In genomic region chr1:207807395-207808321, GRCh38 we compare ENCODE assay signal across 8 cellular contexts. TPM values are rescaled to one million over a fixed set of nuclear protein-coding genes. Genes with fewer than 3 reads are reported as not detected.
DNase-seq lines count a peak whose midpoint lies in the region; ATAC-seq and TF ChIP-seq lines count a peak whose summit lies in the region.

No MANE protein-coding gene starts in this region.

- intact Hi-C loops in Right ventricle myocardium inferior (cut with DNase I) (no loop called here), cardiac septum (cut with DNase I) (loop anchor here (5.0 kb wide), 1 partner anchor 55 kb away; the partner anchor contains the start of gene CD46), ascending aorta (cut with DNase I) (loop anchor here (1.0 to 10.0 kb wide), 3 partner anchors 9 to 1303 kb away; partner anchors contain the start of genes CD46 and RASSF5), lower lobe of right lung (cut with DNase I) (no loop called here), uterus (cut with DNase I; ENCODE audit: low total_unique reads) (no loop called here)

- H3K4me1 ChIP-seq in ascending aorta (peaks cover 42 to 84% of the 10 kb centered on the region in 2 donors), lower lobe of right lung (peaks cover 100% of the 10 kb centered on the region), uterus (peaks cover 22 to 24% of the 10 kb centered on the region in 2 donors)

- ATAC-seq in Right ventricle myocardium inferior: peak; percentile 39
- peak; percentile 61 for ATAC-seq in lower lobe of right lung
- ATAC-seq in GM19452 (IDR thresholded peaks at IDR 0.05; ENCODE audit: unreplicated experiment): no peak

- H3K36me3 ChIP-seq in ascending aorta: peaks cover 78 to 95% of the 10 kb centered on the region in 2 donors
- H3K36me3 ChIP-seq in lower lobe of right lung: peaks cover 100% of the 10 kb centered on the region
- no peaks in the 10 kb centered on the region for H3K36me3 ChIP-seq in uterus

- H3K9me3 ChIP-seq in ascending aorta: no peaks in the 10 kb centered on the region
- no peaks in the 10 kb centered on the region for H3K9me3 ChIP-seq in lower lobe of right lung
- no peaks in the 10 kb centered on the region for H3K9me3 ChIP-seq in uterus

- H3K27ac ChIP-seq in ascending aorta (peak overlapping the region; percentile 92 to 98), lower lobe of right lung (peak overlapping the region; percentile 72), uterus (peak overlapping the region; percentile 38 to 73)

- no peak for TF ChIP-seq POLR2A in uterus (IDR thresholded peaks at IDR 0.05)

- peak; percentile 83 for DNase-seq in Right ventricle myocardium inferior (ENCODE audit: missing footprints)
- DNase-seq in cardiac septum (ENCODE audit: low spot score): no peak
- peak in 1 of 2 donors; percentile 74 for DNase-seq in ascending aorta (ENCODE audit: low spot score in 2 of 2)
- peak; percentile 67 for DNase-seq in lower lobe of right lung
- DNase-seq in uterus: no peak
- DNase-seq in GM10266 (ENCODE audit: extremely low spot score): no peak
- no peak for DNase-seq in NCI-H82 treated with DMSO at 0.1 percent for 48 hours (lab: John Stamatoyannopoulos, UW; ENCODE audit: unreplicated experiment)

- H3K4me3 ChIP-seq in ascending aorta (peak overlapping the region in 1 of 2 donors; percentile 15), lower lobe of right lung (no peak overlapping the region), uterus (no peak overlapping the region)

- H3K27me3 ChIP-seq in ascending aorta: no peaks in the 10 kb centered on the region
- H3K27me3 ChIP-seq in lower lobe of right lung (ENCODE audit: low read depth): no peaks in the 10 kb centered on the region
- no peaks in the 10 kb centered on the region for H3K27me3 ChIP-seq in uterus

- TF ChIP-seq CTCF in ascending aorta (IDR thresholded peaks at IDR 0.05) (no peak), lower lobe of right lung (IDR thresholded peaks at IDR 0.05) (no peak), uterus (IDR thresholded peaks at IDR 0.05) (no peak), GM10266 (IDR thresholded peaks at IDR 0.05; ENCODE audit: control insufficient read depth, insufficient read depth, low read depth, missing control alignments) (no peak)

RNA-seq across cellular contexts. Expression of gene CD46, which starts 55.8 kb away (rescaled TPM):
- total RNA-seq in Right ventricle myocardium inferior (95.7 TPM), cardiac septum (83.6 TPM), ascending aorta (64.5 TPM), lower lobe of right lung (302 TPM), uterus (100 to 1,000 TPM; 118 to 195 (median 174) TPM)

Comparison
In these comparisons a context has a peak if more than half of its experiments do, and no peak if none do; other contexts are left out.
1. DNase-seq: peak in Right ventricle myocardium inferior (single experiment) and lower lobe of right lung (single experiment); none in cardiac septum (single experiment), uterus (0 of 2), GM10266 (single experiment) and NCI-H82 treated with DMSO at 0.1 percent for 48 hours (single experiment).
2. intact Hi-C loops: an anchor here in cardiac septum (5.0 kb wide) and ascending aorta (1.0 to 10.0 kb wide); none called in Right ventricle myocardium inferior, lower lobe of right lung and uterus.
3. Peak in every context shown above with its lines, with median percentiles within 50 percentile points of each other: H3K27ac ChIP-seq.